Comparison of ENCODE assay signal across 8 cellular contexts in the genomic region with DNA sequence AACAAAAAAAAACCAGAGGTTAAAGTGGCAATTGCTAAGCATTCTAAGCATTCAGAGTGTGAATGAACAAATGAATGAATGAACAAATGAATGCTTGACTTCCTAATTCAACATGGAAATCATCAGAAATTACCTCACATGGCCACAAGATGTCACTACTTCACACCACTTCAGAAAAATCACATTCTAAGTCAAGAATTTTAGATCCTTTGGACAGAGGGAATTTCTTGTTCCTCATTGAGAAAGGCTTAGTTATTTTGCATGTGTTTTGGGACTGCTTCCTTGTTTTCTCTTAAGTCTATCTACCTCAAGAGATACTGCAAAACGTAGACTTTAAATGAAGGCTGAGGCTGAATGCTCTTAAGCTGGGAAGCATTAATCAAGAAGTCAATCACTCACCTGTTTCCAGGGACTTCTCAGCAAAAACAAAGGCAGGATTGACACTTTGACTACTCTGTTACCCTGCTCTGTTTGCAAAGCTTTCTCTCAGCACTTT.
DNase-seq lines count a peak whose midpoint lies in the region; ATAC-seq, FAIRE-seq and TF ChIP-seq lines count a peak whose summit lies in the region.

No MANE protein-coding gene starts in this region.

- CTCF ChIA-PET in AG04449 (lab: Yijun Ruan, JAX): interaction anchor here (0.8 to 5.2 kb wide), 13 partner anchors 9 to 438 kb away, joined by 3 to 59 read pairs (median 4); no protein-coding TSS in a partner anchor
- CTCF ChIA-PET in IMR-90 (lab: Yijun Ruan, JAX): interaction anchor here (0.5 to 1.8 kb wide), 2 partner anchors 34 to 1969 kb away, joined by 3 to 8 read pairs; no protein-coding TSS in a partner anchor
- CTCF ChIA-PET in OCI-LY7 (lab: Charles Lee; ENCODE audit: unreplicated experiment): no interaction called here

- WGBS in IMR-90 (ENCODE audit: extremely low coverage in 2 of 2, insufficient read length in 1 of 2), 2 experiments: no CpG with 5 or more reads among the region's 1 CpG

- H3K4ac ChIP-seq in IMR-90 (ENCODE audit: low read depth, low read length): no peak overlapping the region

- H4K20me1 ChIP-seq in IMR-90 (ENCODE audit: insufficient read depth, low read length) (no peaks in the 10 kb centered on the region), OCI-LY7 (ENCODE audit: insufficient read depth, low read length) (no peaks in the 10 kb centered on the region)

- H2AK5ac ChIP-seq in IMR-90 (ENCODE audit: low read depth, low read length): no peak overlapping the region

- BruUV-seq in IMR-90 (replicated peaks; lab: Mats Ljungman, UMichigan): no TSS peak
- no TSS peak for BruUV-seq in OCI-LY7 (replicated peaks; lab: Mats Ljungman, UMichigan)

- POLR2A ChIA-PET in AG04449 (lab: Yijun Ruan, JAX) (no interaction called here), IMR-90 (lab: Charles Lee; ENCODE audit: unreplicated experiment) (no interaction called here), OCI-LY7 (lab: Charles Lee) (interaction anchor here (0.5 kb wide), 1 partner anchor 436 kb away, joined by 4 read pairs; no protein-coding TSS in a partner anchor)

- H3K23ac ChIP-seq in IMR-90 (ENCODE audit: low read depth, low read length): no peak overlapping the region

- H3K4me2 ChIP-seq in IMR-90 (ENCODE audit: low read depth, low read length): no peak overlapping the region
- no peak overlapping the region for H3K4me2 ChIP-seq in OCI-LY7 (ENCODE audit: low read length)

- no peak overlapping the region for H2BK20ac ChIP-seq in IMR-90 (ENCODE audit: low read depth, low read length)

- H4K5ac ChIP-seq in IMR-90 (ENCODE audit: low read depth, low read length): no peak overlapping the region

- H4K91ac ChIP-seq in IMR-90 (ENCODE audit: insufficient read depth, low read depth, low read length): no peak overlapping the region

- H3K9me2 ChIP-seq in OCI-LY7 (ENCODE audit: insufficient read depth, low read length): no peaks in the 10 kb centered on the region

- H3K56ac ChIP-seq in IMR-90 (ENCODE audit: extremely low read depth, insufficient read depth, low read length): no peak overlapping the region

- TF ChIP-seq CTCF in AG04449 (IDR thresholded peaks at IDR 0.05; ENCODE audit: insufficient read depth, low read length, missing control alignments) (peak; percentile 34), GM12865 (IDR thresholded peaks at IDR 0.05; ENCODE audit: insufficient read depth, low read depth, low read length, missing control alignments) (peak; percentile 62), IMR-90 (conservative IDR thresholded peaks at IDR 0.05; ENCODE audit: low read depth, low read length) (peak; percentile 69), OCI-LY7 (conservative IDR thresholded peaks at IDR 0.05; ENCODE audit: low read length) (peak; percentile 82)

- H3K4me3 ChIP-seq in AG04449 (ENCODE audit: low read depth, low read length): no peak overlapping the region
- no peak overlapping the region for H3K4me3 ChIP-seq in GM12865 (ENCODE audit: low read depth, low read length)
- H3K4me3 ChIP-seq in IMR-90 (ENCODE audit: insufficient read depth, low read depth, low read length): no peak overlapping the region
- H3K4me3 ChIP-seq in OCI-LY7 (ENCODE audit: low read depth, low read length, poor library complexity, severe bottlenecking): no peak overlapping the region

- no peaks in the 10 kb centered on the region for H3K79me1 ChIP-seq in IMR-90 (ENCODE audit: low read depth in 1 of 2, low read length in 2 of 2)

- no peak overlapping the region for H2BK5ac ChIP-seq in IMR-90 (ENCODE audit: low read depth, low read length, poor library complexity, severe bottlenecking)

- intact Hi-C loops in IMR-90 (cut with micrococcal nuclease): loop anchor here (1.0 to 5.0 kb wide), 4 partner anchors 35 to 437 kb away; a partner anchor contains a TSS
- intact Hi-C loops in OCI-LY7 (cut with micrococcal nuclease; ENCODE audit: unreplicated experiment): loop anchor here (5.0 kb wide), 1 partner anchor 35 kb away; no protein-coding TSS in a partner anchor

- H3K79me2 ChIP-seq in OCI-LY7 (ENCODE audit: insufficient read depth, low read depth, low read length): no peaks in the 10 kb centered on the region

- no peaks in the 10 kb centered on the region for H3K9me1 ChIP-seq in IMR-90 (ENCODE audit: insufficient read depth, low read length)

- no peak overlapping the region for H3K9ac ChIP-seq in IMR-90 (ENCODE audit: low read depth, low read length)

- H2AFZ ChIP-seq in IMR-90 (replicated peaks; ENCODE audit: low read length, poor library complexity): no peak overlapping the region
- H2AFZ ChIP-seq in OCI-LY7 (ENCODE audit: low read length): no peak overlapping the region

- no peak overlapping the region for H2BK15ac ChIP-seq in IMR-90 (ENCODE audit: low read depth, low read length)

- H3K27me3 ChIP-seq in IMR-90 (ENCODE audit: control insufficient read depth, insufficient read depth, low read length): no peaks in the 10 kb centered on the region

- H2BK120ac ChIP-seq in IMR-90 (ENCODE audit: low read depth, low read length): no peak overlapping the region

- H4K8ac ChIP-seq in IMR-90 (ENCODE audit: low read depth in 2 of 2, low read length in 2 of 2): no peak overlapping the region

- no peak for TF ChIP-seq POLR2A in IMR-90 (IDR thresholded peaks at IDR 0.05; ENCODE audit: low read depth, low read length)

- DNase-seq in AG04449 (ENCODE audit: low read depth, low spot score): peak; percentile 4
- DNase-seq in GM12865 (ENCODE audit: low read depth): peak; percentile 59
- peak; percentile 59 for DNase-seq in IMR-90
- DNase-seq in OCI-LY7 (ENCODE audit: low spot score): peak; percentile 27
- DNase-seq in myocyte (ENCODE audit: low read depth): peak; percentile 63
- DNase-seq in GOT3 (lab: John Stamatoyannopoulos, UW): no peak

- H3K36me3 ChIP-seq in IMR-90 (ENCODE audit: control insufficient read depth, insufficient read depth, low read length) (no peaks in the 10 kb centered on the region), OCI-LY7 (ENCODE audit: insufficient read depth, low read length) (no peaks in the 10 kb centered on the region)

- in situ Hi-C loops in IMR-90 (cut with MboI; ENCODE audit: low sequenced_read_pairs): loop anchor here (5.0 kb wide), 1 partner anchor 435 kb away; no protein-coding TSS in a partner anchor

- H3K14ac ChIP-seq in IMR-90 (replicated peaks; ENCODE audit: low read depth, low read length): no peak overlapping the region

- peak; percentile 88 for FAIRE-seq in endometrium (lab: Jason Lieb, UNC)

- dilution Hi-C loops in IMR-90 (cut with HindIII; ENCODE audit: low sequenced_read_pairs, unreplicated experiment): no loop called here

- no peak overlapping the region for H3K18ac ChIP-seq in IMR-90 (ENCODE audit: low read depth, low read length)

- H3K9me3 ChIP-seq in IMR-90 (ENCODE audit: control insufficient read depth, insufficient read depth, low read length) (no peaks in the 10 kb centered on the region), OCI-LY7 (ENCODE audit: low read length) (no peaks in the 10 kb centered on the region)

- no peak overlapping the region for H3K27ac ChIP-seq in IMR-90 (ENCODE audit: insufficient read depth, low read length)
- no peak overlapping the region for H3K27ac ChIP-seq in OCI-LY7 (ENCODE audit: low read depth, low read length, poor library complexity, severe bottlenecking)

- H2AK9ac ChIP-seq in IMR-90 (replicated peaks; ENCODE audit: low read depth, low read length, poor library complexity): no peak overlapping the region

- ATAC-seq in IMR-90 (ENCODE audit: low read depth) (peak; percentile 70), HG03460 (IDR thresholded peaks at IDR 0.05; ENCODE audit: unreplicated experiment) (no peak)

- peak; percentile 72 for TF ChIP-seq RAD21 in IMR-90 (IDR thresholded peaks at IDR 0.05; ENCODE audit: low read length)

- no peaks in the 10 kb centered on the region for H3K4me1 ChIP-seq in IMR-90 (ENCODE audit: control insufficient read depth, insufficient read depth, low read length)
- no peaks in the 10 kb centered on the region for H3K4me1 ChIP-seq in OCI-LY7 (ENCODE audit: insufficient read depth, low read length, poor library complexity, severe bottlenecking)

TF ChIP-seq in IMR-90, 13 proteins besides CTCF, POLR2A, EP300 and RAD21:
- TF ChIP-seq SMC3 (IDR thresholded peaks at IDR 0.05; ENCODE audit: low read depth, low read length): peak; percentile 40
- TF ChIP-seq, protein P1, sequence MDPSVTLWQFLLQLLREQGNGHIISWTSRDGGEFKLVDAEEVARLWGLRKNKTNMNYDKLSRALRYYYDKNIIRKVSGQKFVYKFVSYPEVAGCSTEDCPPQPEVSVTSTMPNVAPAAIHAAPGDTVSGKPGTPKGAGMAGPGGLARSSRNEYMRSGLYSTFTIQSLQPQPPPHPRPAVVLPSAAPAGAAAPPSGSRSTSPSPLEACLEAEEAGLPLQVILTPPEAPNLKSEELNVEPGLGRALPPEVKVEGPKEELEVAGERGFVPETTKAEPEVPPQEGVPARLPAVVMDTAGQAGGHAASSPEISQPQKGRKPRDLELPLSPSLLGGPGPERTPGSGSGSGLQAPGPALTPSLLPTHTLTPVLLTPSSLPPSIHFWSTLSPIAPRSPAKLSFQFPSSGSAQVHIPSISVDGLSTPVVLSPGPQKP (IDR thresholded peaks at IDR 0.05; ENCODE audit: borderline replicate concordance, low read depth, low read length): no peak
